ENCODE assay signal across 21 cellular contexts in genomic region chr5:4855889-4856288, GRCh38.
DNase-seq lines count a peak whose midpoint lies in the region; ATAC-seq, FAIRE-seq and TF ChIP-seq lines count a peak whose summit lies in the region.
"Had no signal": no experiment of that assay in that cellular context is flagged by ENCODE, and none has a peak within 500 bp of the region (broad histone marks: within the 10 kb centered on the region; RNA-seq: fewer than 3 reads in every experiment).

No MANE protein-coding gene starts in this region.

- intact Hi-C loops in naive thymus-derived CD4-positive, alpha-beta T cell (cut with micrococcal nuclease) = no loop called here

- TF ChIP-seq CTCF in D721Med (IDR thresholded peaks at IDR 0.05; ENCODE audit: insufficient read depth, missing control alignments) (no peak), right atrium auricular region (IDR thresholded peaks at IDR 0.05) (no peak)

- FAIRE-seq in D721Med (lab: Jason Lieb, UNC) = no peak
- FAIRE-seq: A204.1, GM12878, H1 had no signal

- H3K4me3 Mint-ChIP-seq in naive thymus-derived CD4-positive, alpha-beta T cell = no peak overlapping the region
- H3K4me3 Mint-ChIP-seq: CD4-positive, CD25-positive, alpha-beta regulatory T cell; CD8-positive, alpha-beta memory T cell had no signal

- no peaks in the 10 kb centered on the region for H3K27me3 ChIP-seq in naive thymus-derived CD4-positive, alpha-beta T cell (ENCODE audit: control insufficient read depth in 2 of 2, insufficient read depth in 2 of 2, low read length in 2 of 2)
- no peaks in the 10 kb centered on the region for H3K27me3 ChIP-seq in right atrium auricular region
- H3K27me3 ChIP-seq: BE2C had no signal

- peaks cover 0 to 12% (median 0%) of the 10 kb centered on the region in 5 donors for H3K27me3 Mint-ChIP-seq in naive thymus-derived CD4-positive, alpha-beta T cell
- H3K27me3 Mint-ChIP-seq: CD8-positive, alpha-beta memory T cell had no signal

- H3K4me1 ChIP-seq in naive thymus-derived CD4-positive, alpha-beta T cell (ENCODE audit: control insufficient read depth in 2 of 2, insufficient read depth in 2 of 2, low read length in 2 of 2) = no peaks in the 10 kb centered on the region
- no peaks in the 10 kb centered on the region for H3K4me1 ChIP-seq in right atrium auricular region
- H3K4me1 ChIP-seq: BE2C, HAP-1 had no signal

- H3K27ac ChIP-seq in naive thymus-derived CD4-positive, alpha-beta T cell (ENCODE audit: low read depth, low read length) = no peak overlapping the region
- no peak overlapping the region for H3K27ac ChIP-seq in right atrium auricular region
- H3K27ac ChIP-seq: HL-60 had no signal

- CTCF ChIA-PET in naive thymus-derived CD4-positive, alpha-beta T cell (lab: Charles Lee) = no interaction called here

- H3K9me3 Mint-ChIP-seq in naive thymus-derived CD4-positive, alpha-beta T cell = peaks cover 0 to 12% (median 3%) of the 10 kb centered on the region in 11 donors

- POLR2A ChIA-PET in naive thymus-derived CD4-positive, alpha-beta T cell (lab: Charles Lee) = no interaction called here

- peak; percentile 36 for DNase-seq in H4 (ENCODE audit: low spot score)
- peak; percentile 20 for DNase-seq in M059J (ENCODE audit: low read depth)
- peak; percentile 86 for DNase-seq in SW480 (ENCODE audit: low spot score)
- peak; percentile 36 for DNase-seq in retina
- no peak for DNase-seq in naive thymus-derived CD4-positive, alpha-beta T cell
- no peak for DNase-seq in D721Med (ENCODE audit: insufficient read length, low spot score)
- DNase-seq in right atrium auricular region (ENCODE audit: low spot score) = no peak
- DNase-seq: ACHN; BE2C; C1 segment of cervical spinal cord; CD4-positive, CD25-positive, alpha-beta regulatory T cell; CD8-positive, alpha-beta memory T cell; COR-L47; DMS153; DMS79 treated with DMSO at 0.1 percent for 48 hours; EL had no signal

- no peaks in the 10 kb centered on the region for H3K9me3 ChIP-seq in naive thymus-derived CD4-positive, alpha-beta T cell (ENCODE audit: control insufficient read depth in 2 of 3, low read length in 3 of 3)
- peaks cover 0 to 3% of the 10 kb centered on the region in 2 donors for H3K9me3 ChIP-seq in right atrium auricular region
- H3K9me3 ChIP-seq: BE2C, HAP-1 had no signal

- ATAC-seq in naive thymus-derived CD4-positive, alpha-beta T cell = no peak
- ATAC-seq: GM12878 had no signal

- H3K36me3 Mint-ChIP-seq in naive thymus-derived CD4-positive, alpha-beta T cell = no peaks in the 10 kb centered on the region
- H3K36me3 Mint-ChIP-seq: CD4-positive, CD25-positive, alpha-beta regulatory T cell; CD8-positive, alpha-beta memory T cell had no signal

- H3K36me3 ChIP-seq in naive thymus-derived CD4-positive, alpha-beta T cell (ENCODE audit: control insufficient read depth in 2 of 3, insufficient read depth in 3 of 3, low read length in 3 of 3) = no peaks in the 10 kb centered on the region
- H3K36me3 ChIP-seq in right atrium auricular region = no peaks in the 10 kb centered on the region
- H3K36me3 ChIP-seq: BE2C, HAP-1 had no signal

- H3K4me3 ChIP-seq in naive thymus-derived CD4-positive, alpha-beta T cell (ENCODE audit: low read length) = no peak overlapping the region
- H3K4me3 ChIP-seq in right atrium auricular region = no peak overlapping the region
- H3K4me3 ChIP-seq: GM12878, HAP-1 had no signal

- H3K27ac Mint-ChIP-seq in naive thymus-derived CD4-positive, alpha-beta T cell = no peak overlapping the region
- H3K27ac Mint-ChIP-seq: CD4-positive, CD25-positive, alpha-beta regulatory T cell; CD8-positive, alpha-beta memory T cell had no signal

- no peaks in the 10 kb centered on the region for H3K4me1 Mint-ChIP-seq in naive thymus-derived CD4-positive, alpha-beta T cell
- H3K4me1 Mint-ChIP-seq: CD4-positive, CD25-positive, alpha-beta regulatory T cell; CD8-positive, alpha-beta memory T cell had no signal

Comparison
In these comparisons a context has a peak if more than half of its experiments do, and no peak if none do; other contexts are left out.
1. DNase-seq: peak in H4 (single experiment), M059J (single experiment), SW480 (single experiment) and retina (single experiment); none in naive thymus-derived CD4-positive, alpha-beta T cell (0 of 9), D721Med (single experiment) and right atrium auricular region (single experiment).